ENCODE assay signal across 8 cellular contexts in genomic region chr1:228101614-228101993, GRCh38. TPM values are rescaled to one million over a fixed set of nuclear protein-coding genes. Genes with fewer than 3 reads are reported as not detected.
DNase-seq lines count a peak whose midpoint lies in the region; ATAC-seq, FAIRE-seq and TF ChIP-seq lines count a peak whose summit lies in the region.

No MANE protein-coding gene starts in this region.

- peak overlapping the region; percentile 84 for H3K9ac ChIP-seq in astrocyte (ENCODE audit: low read length)

- H3K4me1 Mint-ChIP-seq in astrocyte (ENCODE audit: low read depth, unreplicated experiment): peaks cover 8% of the 10 kb centered on the region

- TF ChIP-seq CTCF in HFF-Myc (IDR thresholded peaks at IDR 0.05; ENCODE audit: low read depth, low read length, missing control alignments) (no peak), astrocyte (IDR thresholded peaks at IDR 0.05; ENCODE audit: insufficient read depth, low read depth, low read length) (no peak)

- 77 to 79% methylated on average over 9 to 15 of the region's 15 CpGs for WGBS in mesodermal cell (ENCODE audit: insufficient coverage in 2 of 2), 2 experiments

- peaks cover 12% of the 10 kb centered on the region for H3K36me3 Mint-ChIP-seq in astrocyte (ENCODE audit: low read depth, unreplicated experiment)

- H3K9me3 ChIP-seq in astrocyte (ENCODE audit: insufficient read depth, low read depth, low read length) (no peaks in the 10 kb centered on the region), mesodermal cell (ENCODE audit: control insufficient read depth, low read length) (no peaks in the 10 kb centered on the region)

- H2AFZ ChIP-seq in ACC112 (ENCODE audit: low read length, unreplicated experiment) (no peak overlapping the region), astrocyte (ENCODE audit: low read depth, low read length) (no peak overlapping the region)

- H3K27me3 ChIP-seq in ACC112 (ENCODE audit: insufficient read depth, low read length) (no peaks in the 10 kb centered on the region), astrocyte (ENCODE audit: insufficient read depth, low read length) (no peaks in the 10 kb centered on the region)

- ATAC-seq in HG03196 (IDR thresholded peaks at IDR 0.05; ENCODE audit: unreplicated experiment): no peak
- ATAC-seq in HG03469 (IDR thresholded peaks at IDR 0.05; ENCODE audit: unreplicated experiment): no peak

- H3K36me3 ChIP-seq in ACC112 (ENCODE audit: insufficient read depth, low read length) (peaks cover 7% of the 10 kb centered on the region; the same call in 1 of the 2 replicates), astrocyte (ENCODE audit: insufficient read depth, low read length) (peaks cover 15% of the 10 kb centered on the region), mesodermal cell (ENCODE audit: control insufficient read depth, insufficient read depth, low read length) (peaks cover 51% of the 10 kb centered on the region)

- peaks cover 13% of the 10 kb centered on the region for H3K4me1 ChIP-seq in ACC112 (ENCODE audit: control insufficient read depth, insufficient read depth, low read length, unreplicated experiment)
- peaks cover 4% of the 10 kb centered on the region for H3K4me1 ChIP-seq in astrocyte (ENCODE audit: insufficient read depth, low read length)
- H3K4me1 ChIP-seq in mesodermal cell (ENCODE audit: control insufficient read depth, insufficient read depth, low read length, poor library complexity, severe bottlenecking): peaks cover 6% of the 10 kb centered on the region

- H3K4me3 Mint-ChIP-seq in astrocyte (ENCODE audit: unreplicated experiment): peak overlapping the region; percentile 81

- H3K79me2 ChIP-seq in ACC112 (ENCODE audit: control insufficient read depth, insufficient read depth, low read length, unreplicated experiment) (peaks cover 35% of the 10 kb centered on the region), astrocyte (ENCODE audit: insufficient read depth, low read length) (peaks cover 68% of the 10 kb centered on the region)

- H3K4me3 ChIP-seq in ACC112 (ENCODE audit: low read depth, low read length) (peak overlapping the region; percentile 81), HFF-Myc (replicated peaks; ENCODE audit: low read depth, low read length) (peak overlapping the region; percentile 77), astrocyte (ENCODE audit: insufficient read depth, low read depth, low read length) (peak overlapping the region; percentile 61), mesodermal cell (ENCODE audit: extremely low read depth, insufficient read depth, low read length, poor library complexity, severe bottlenecking) (peak overlapping the region; percentile 93)

- peak overlapping the region; percentile 90 for H3K4me2 ChIP-seq in astrocyte (ENCODE audit: low read length)

- DNase-seq in HFF-Myc (ENCODE audit: extremely low read depth, low read depth) (no peak), astrocyte (ENCODE audit: low read depth) (no peak), T1000 (lab: John Stamatoyannopoulos, UW) (no peak), NCI-H510A (lab: John Stamatoyannopoulos, UW) (no peak)

- H3K9me3 Mint-ChIP-seq in astrocyte (ENCODE audit: unreplicated experiment): no peaks in the 10 kb centered on the region

- no peak overlapping the region for H3K27ac Mint-ChIP-seq in astrocyte (ENCODE audit: unreplicated experiment)

- no peak for FAIRE-seq in astrocyte (lab: Jason Lieb, UNC)

- no peak overlapping the region for H3K27ac ChIP-seq in ACC112 (ENCODE audit: low read depth, low read length)
- no peak overlapping the region for H3K27ac ChIP-seq in astrocyte (ENCODE audit: low read depth, low read length)
- H3K27ac ChIP-seq in mesodermal cell (ENCODE audit: low read depth, low read length, severe bottlenecking): no peak overlapping the region

- peaks cover 54% of the 10 kb centered on the region for H4K20me1 ChIP-seq in astrocyte (ENCODE audit: insufficient read depth, low read length)

- no peaks in the 10 kb centered on the region for H3K27me3 Mint-ChIP-seq in astrocyte (ENCODE audit: low read depth, unreplicated experiment)

RNA-seq across cellular contexts. Expression of gene C1orf35, which starts 1.5 kb away (rescaled TPM):
- 19.8 and 21.8 TPM in 2 replicates for total RNA-seq in astrocyte
- 17.9 TPM for polyA plus RNA-seq in mesodermal cell (2013, experiment 1 of 2)
- 17.6 TPM for polyA plus RNA-seq in mesodermal cell (2013, experiment 2 of 2)

RNA-seq across cellular contexts. Expression of gene MRPL55, which starts 7.5 kb away (rescaled TPM):
- 50.8 and 53.3 TPM in 2 replicates for total RNA-seq in astrocyte
- polyA plus RNA-seq in mesodermal cell (2013, experiment 1 of 2): 52.1 TPM
- 40.0 TPM for polyA plus RNA-seq in mesodermal cell (2013, experiment 2 of 2)

RNA-seq across cellular contexts. Expression of gene ARF1, which starts 19.1 kb away (rescaled TPM):
- total RNA-seq in astrocyte: 431 and 435 TPM in 2 replicates
- 549 TPM for polyA plus RNA-seq in mesodermal cell (2013, experiment 1 of 2)
- 481 TPM for polyA plus RNA-seq in mesodermal cell (2013, experiment 2 of 2)

RNA-seq across cellular contexts. Expression of gene GUK1, which starts 38.5 kb away (rescaled TPM):
- total RNA-seq in astrocyte: 214 and 217 TPM in 2 replicates
- polyA plus RNA-seq in mesodermal cell (2013, experiment 1 of 2): 181 TPM
- polyA plus RNA-seq in mesodermal cell (2013, experiment 2 of 2): 154 TPM

RNA-seq across cellular contexts. Expression of gene GJC2, which starts 48.1 kb away (rescaled TPM):
- total RNA-seq in astrocyte: 1.1 and 1.4 TPM in 2 replicates
- polyA plus RNA-seq in mesodermal cell (2013, experiment 1 of 2): 0.37 TPM
- 0.15 TPM for polyA plus RNA-seq in mesodermal cell (2013, experiment 2 of 2)
